Comparison of ENCODE assay signal across 21 cellular contexts in genomic region chr3:71850654-71851053, GRCh38.
A peak's percentile ranks its signal among the peaks of the same experiment; 100 is the strongest.
DNase-seq lines count a peak whose midpoint lies in the region; ATAC-seq and TF ChIP-seq lines count a peak whose summit lies in the region.
"Had no signal": no experiment of that assay in that cellular context is flagged by ENCODE, and none has a peak within 500 bp of the region (broad histone marks: within the 10 kb centered on the region; RNA-seq: fewer than 3 reads in every experiment).

No MANE protein-coding gene starts in this region.

- TF ChIP-seq CTCF in NB4 (IDR thresholded peaks at IDR 0.05; ENCODE audit: low read depth, low read length) (no peak), esophagus muscularis mucosa (IDR thresholded peaks at IDR 0.05) (no peak), uterus (IDR thresholded peaks at IDR 0.05) (no peak)

- intact Hi-C loops in esophagus muscularis mucosa (cut with DNase I): no loop called here
- intact Hi-C loops in uterus (cut with DNase I; ENCODE audit: low total_unique reads): no loop called here

- H3K9me3 Mint-ChIP-seq in activated T-cell treated with anti-CD3 and anti-CD28 coated beads, Interleukin-2, amount 50 U/mL, for 72 hours: no peaks in the 10 kb centered on the region
- H3K9me3 Mint-ChIP-seq: CD14-positive monocyte; CD4-positive, alpha-beta T cell had no signal

- H3K36me3 Mint-ChIP-seq in activated T-cell treated with anti-CD3 and anti-CD28 coated beads, Interleukin-2, amount 50 U/mL, for 72 hours (ENCODE audit: insufficient read depth in 2 of 2): no peaks in the 10 kb centered on the region
- H3K36me3 Mint-ChIP-seq: CD14-positive monocyte; CD8-positive, alpha-beta memory T cell had no signal

- peak; percentile 86 to 91 for DNase-seq in AML-193 (lab: John Stamatoyannopoulos, UW)
- DNase-seq in NB4 (ENCODE audit: low read depth): peak; percentile 8
- DNase-seq in esophagus muscularis mucosa (ENCODE audit: extremely low spot score): peak; percentile 4
- DNase-seq in substantia nigra (lab: John Stamatoyannopoulos, UW): no peak
- no peak for DNase-seq in activated T-cell treated with anti-CD3 and anti-CD28 coated beads, Interleukin-2, amount 50 U/mL, for 72 hours
- no peak for DNase-seq in uterus
- no peak for DNase-seq in NCI-H1436 treated with DMSO at 0.1 percent for 48 hours (lab: John Stamatoyannopoulos, UW)
- DNase-seq: 8988T; ACHN; CD4-positive, alpha-beta T cell; CD8-positive, alpha-beta memory T cell; DMS 273 treated with DMSO at 0.1 percent for 48 hours; DMS79; EL; GDM1; GM23248; H7; HCEC 1CT had no signal

- peaks cover 0 to 20% (median 11%) of the 10 kb centered on the region in 10 experiments; a peak in 16 of 20 replicates for H3K4me1 ChIP-seq in BLaER1 treated with 17β-estradiol and CSF1 and Interleukin-3, amounts not matched to agents 10 nM and 100 nM
- H3K4me1 ChIP-seq in esophagus muscularis mucosa (no peaks in the 10 kb centered on the region), uterus (no peaks in the 10 kb centered on the region)
- H3K4me1 ChIP-seq: A549 had no signal

- H3K36me3 ChIP-seq in BLaER1 treated with 17β-estradiol and CSF1 and Interleukin-3, amounts not matched to agents 10 nM and 100 nM: no peaks in the 10 kb centered on the region
- H3K36me3 ChIP-seq in esophagus muscularis mucosa: no peaks in the 10 kb centered on the region
- no peaks in the 10 kb centered on the region for H3K36me3 ChIP-seq in uterus

- no peak overlapping the region for H3K9ac ChIP-seq in BLaER1 treated with 17β-estradiol and CSF1 and Interleukin-3, amounts not matched to agents 10 nM and 100 nM
- H3K9ac ChIP-seq: GM23248 had no signal

- TF ChIP-seq EP300 in esophagus muscularis mucosa (IDR thresholded peaks at IDR 0.05): no peak

- no peak overlapping the region for H3K27ac Mint-ChIP-seq in activated T-cell treated with anti-CD3 and anti-CD28 coated beads, Interleukin-2, amount 50 U/mL, for 72 hours
- H3K27ac Mint-ChIP-seq: CD4-positive, alpha-beta T cell; CD8-positive, alpha-beta memory T cell had no signal

- H3K4me1 Mint-ChIP-seq in activated T-cell treated with anti-CD3 and anti-CD28 coated beads, Interleukin-2, amount 50 U/mL, for 72 hours (ENCODE audit: low read depth): no peaks in the 10 kb centered on the region
- H3K4me1 Mint-ChIP-seq: CD8-positive, alpha-beta memory T cell had no signal

- no peaks in the 10 kb centered on the region for H3K27me3 ChIP-seq in BLaER1 treated with 17β-estradiol and CSF1 and Interleukin-3, amounts not matched to agents 10 nM and 100 nM
- H3K27me3 ChIP-seq in esophagus muscularis mucosa (no peaks in the 10 kb centered on the region), uterus (no peaks in the 10 kb centered on the region)

- H3K4me3 Mint-ChIP-seq in activated T-cell treated with anti-CD3 and anti-CD28 coated beads, Interleukin-2, amount 50 U/mL, for 72 hours: no peak overlapping the region
- H3K4me3 Mint-ChIP-seq: CD14-positive monocyte; CD4-positive, alpha-beta T cell; CD8-positive, alpha-beta memory T cell had no signal

- peak overlapping the region in 1 of 11 experiments; percentile 9; a peak in 3 of 22 replicates for H3K27ac ChIP-seq in BLaER1 treated with 17β-estradiol and CSF1 and Interleukin-3, amounts not matched to agents 10 nM and 100 nM
- no peak overlapping the region for H3K27ac ChIP-seq in esophagus muscularis mucosa (replicated peaks in 1 of 4)
- H3K27ac ChIP-seq in substantia nigra (ENCODE audit: low read depth, low read length, poor library complexity, severe bottlenecking): no peak overlapping the region
- no peak overlapping the region for H3K27ac ChIP-seq in uterus
- H3K27ac ChIP-seq: A549, GM23248 had no signal

- TF ChIP-seq POLR2A in NB4 (IDR thresholded peaks at IDR 0.05; ENCODE audit: extremely low read depth, insufficient read length) (no peak), esophagus muscularis mucosa (IDR thresholded peaks at IDR 0.05; ENCODE audit: low read depth) (no peak), uterus (IDR thresholded peaks at IDR 0.05) (no peak)

- H4K20me1 ChIP-seq in BLaER1 treated with 17β-estradiol and CSF1 and Interleukin-3, amounts not matched to agents 10 nM and 100 nM: no peaks in the 10 kb centered on the region

- no peaks in the 10 kb centered on the region for H3K27me3 Mint-ChIP-seq in activated T-cell treated with anti-CD3 and anti-CD28 coated beads, Interleukin-2, amount 50 U/mL, for 72 hours (ENCODE audit: low read depth)
- H3K27me3 Mint-ChIP-seq: CD4-positive, alpha-beta T cell had no signal

- no peak for ATAC-seq in activated T-cell treated with anti-CD3 and anti-CD28 coated beads, Interleukin-2, amount 50 U/mL, for 72 hours (replicated peaks in 1 of 2)
- ATAC-seq: A549 had no signal

- H3K4me3 ChIP-seq in BLaER1 treated with 17β-estradiol and CSF1 and Interleukin-3, amounts not matched to agents 10 nM and 100 nM: no peak overlapping the region
- H3K4me3 ChIP-seq in NB4 (ENCODE audit: low read depth, low read length) (no peak overlapping the region), esophagus muscularis mucosa (no peak overlapping the region), uterus (no peak overlapping the region)
- H3K4me3 ChIP-seq: A549, GM23248 had no signal

- WGBS in esophagus muscularis mucosa: 62% methylated on average over 1 of the region's 1 CpG

- peak overlapping the region in 10 of 11 experiments; percentile 1 to 73 (median 51); a peak in 19 of 22 replicates for H3K4me2 ChIP-seq in BLaER1 treated with 17β-estradiol and CSF1 and Interleukin-3, amounts not matched to agents 10 nM and 100 nM
- H3K4me2 ChIP-seq: A549 had no signal

- H3K9me3 ChIP-seq in BLaER1 treated with 17β-estradiol and CSF1 and Interleukin-3, amounts not matched to agents 10 nM and 100 nM (replicated peaks in 1 of 11): peaks cover 8 to 19% (median 12%) of the 10 kb centered on the region in 11 experiments; a peak in 20 of 22 replicates
- H3K9me3 ChIP-seq in esophagus muscularis mucosa (peaks cover 0 to 5% (median 0%) of the 10 kb centered on the region in 4 donors), uterus (no peaks in the 10 kb centered on the region)

Comparison
In these comparisons a context has a peak if more than half of its experiments do, and no peak if none do; other contexts are left out.
1. DNase-seq: peak in AML-193 (2 of 2), NB4 (single experiment) and esophagus muscularis mucosa (single experiment); none in substantia nigra (0 of 49), activated T-cell treated with anti-CD3 and anti-CD28 coated beads, Interleukin-2, amount 50 U/mL, for 72 hours (0 of 2), uterus (0 of 2) and NCI-H1436 treated with DMSO at 0.1 percent for 48 hours (single experiment).